8 cellular contexts compared by ENCODE assay signal in genomic region chr5:115625579-115626443, GRCh38. TPM values are rescaled to one million over a fixed set of nuclear protein-coding genes. Genes with fewer than 3 reads are reported as not detected.
DNase-seq lines count a peak whose midpoint lies in the region; ATAC-seq and TF ChIP-seq lines count a peak whose summit lies in the region.

TMED7 (minus strand) TSS chr5:115626036; CDS start chr5:115625792, 244 bp downstream.

- H3K27ac ChIP-seq in rectal smooth muscle tissue (ENCODE audit: low read depth, low read length) (peak within 1 kb of the TSS; percentile 96), aorta (ENCODE audit: low read depth in 1 of 2, low read length in 2 of 2) (peak within 1 kb of the TSS; percentile 77 to 81)

- H3K27me3 ChIP-seq in rectal smooth muscle tissue (ENCODE audit: control insufficient read depth, insufficient read depth, low read length) (no peaks in the 10 kb centered on the region), aorta (ENCODE audit: control insufficient read depth in 1 of 2, insufficient read depth in 2 of 2, low read length in 1 of 2) (no peaks in the 10 kb centered on the region)

- in situ Hi-C loops in astrocyte of the cerebellum (cut with HindIII; ENCODE audit: low sequenced_read_pairs): no loop called here

- 0 to 1% methylated on average over 74 to 77 of the region's 77 CpGs for WGBS in aorta, 2 donors

- peak within 1 kb of the TSS; percentile 88 for H3K9ac ChIP-seq in rectal smooth muscle tissue (ENCODE audit: low read length)

- no peaks in the 10 kb centered on the region for H3K9me3 ChIP-seq in aorta (ENCODE audit: control insufficient read depth, low read length)

- H3K4me3 ChIP-seq in astrocyte of the cerebellum (ENCODE audit: low read depth, low read length) (peak within 1 kb of the TSS; percentile 89), rectal smooth muscle tissue (ENCODE audit: low read length) (peak within 1 kb of the TSS; percentile 98), aorta (ENCODE audit: low read length in 2 of 2) (peak within 1 kb of the TSS; percentile 88 to 90)

- H3K36me3 ChIP-seq in rectal smooth muscle tissue (ENCODE audit: control insufficient read depth, insufficient read depth, low read length) (no peaks in the 10 kb centered on the region), aorta (ENCODE audit: control insufficient read depth in 1 of 2, insufficient read depth in 2 of 2, low read length in 1 of 2) (no peaks in the 10 kb centered on the region)

- intact Hi-C loops in aorta (cut with DNase I): loop anchor here in 1 of 2 donors (5.0 to 10.0 kb wide), 2 partner anchors 81 to 191 kb away; partner anchors contain the start of genes CDO1 and FEM1C

- ATAC-seq in GM18505 (IDR thresholded peaks at IDR 0.05; ENCODE audit: unreplicated experiment) (peak; percentile 93), HG02973 (IDR thresholded peaks at IDR 0.05; ENCODE audit: unreplicated experiment) (peak; percentile 85), aorta (ENCODE audit: low FRiP score) (peak; percentile 100)

- peaks cover 21% of the 10 kb centered on the region for H3K4me1 ChIP-seq in rectal smooth muscle tissue (ENCODE audit: control insufficient read depth, insufficient read depth, low read length)
- peaks cover 1 to 18% of the 10 kb centered on the region in 2 donors for H3K4me1 ChIP-seq in aorta (ENCODE audit: control insufficient read depth in 1 of 2, insufficient read depth in 2 of 2, low read length in 2 of 2)

- peak; percentile 96 for DNase-seq in NCI-H2029 (lab: John Stamatoyannopoulos, UW)
- DNase-seq in T-helper 22 cell (ENCODE audit: low read depth): peak; percentile 99
- DNase-seq in astrocyte of the cerebellum (ENCODE audit: low read depth): peak; percentile 93
- DNase-seq in hepatic stellate cell (ENCODE audit: low spot score): peak; percentile 91
- DNase-seq in aorta: peak; percentile 100

- no peak for TF ChIP-seq CTCF in astrocyte of the cerebellum (IDR thresholded peaks at IDR 0.05; ENCODE audit: low read depth, low read length, missing control alignments)

- TF ChIP-seq POLR2A in GM18505 (IDR thresholded peaks at IDR 0.05; ENCODE audit: borderline replicate concordance, extremely low read depth, insufficient read depth, insufficient read length): peak; percentile 85

RNA-seq across cellular contexts. Expression of gene TMED7, which starts in this region (rescaled TPM):
- 100 to 1,000 TPM in 1 of 2 donors, 10 to 100 TPM in 1; 98.6 to 101 TPM for total RNA-seq in aorta
- 10 to 100 TPM; 35.1 to 37.3 TPM for polyA plus RNA-seq in aorta

Comparison
In these comparisons a context has a peak if more than half of its experiments do, and no peak if none do; other contexts are left out.
1. Peak in every context shown above with its lines: DNase-seq, ATAC-seq, H3K4me3 ChIP-seq and H3K27ac ChIP-seq.